ENCODE assay signal across 16 cellular contexts in genomic region chr15:98683821-98684220, GRCh38. TPM values are rescaled to one million over a fixed set of nuclear protein-coding genes. Genes with fewer than 3 reads are reported as not detected.
A peak's percentile ranks its signal among the peaks of the same experiment; 100 is the strongest.
DNase-seq lines count a peak whose midpoint lies in the region; ATAC-seq and TF ChIP-seq lines count a peak whose summit lies in the region.
"Had no signal": no experiment of that assay in that cellular context is flagged by ENCODE, and none has a peak within 500 bp of the region (broad histone marks: within the 10 kb centered on the region; RNA-seq: fewer than 3 reads in every experiment).

No MANE protein-coding gene starts in this region.

- DNase-seq in breast epithelium (ENCODE audit: low spot score in 2 of 2) (no peak), left kidney (ENCODE audit: low read depth, low spot score) (peak; percentile 31), thoracic aorta (ENCODE audit: low spot score) (no peak), hepatic stellate cell (ENCODE audit: low spot score) (no peak), Ammon's horn (ENCODE audit: low spot score) (no peak), inferior parietal cortex (ENCODE audit: extremely low spot score) (no peak), HT-29 (ENCODE audit: low spot score) (no peak)
- DNase-seq: activated CD4-positive, alpha-beta T cell treated with anti-CD3 and anti-CD28 coated beads for 48 hours; activated T-cell treated with anti-CD3 and anti-CD28 coated beads, Interleukin-2, amount 50 U/mL, for 48 hours; amniotic stem cell; GDM1; pancreas; stimulated activated CD4-positive, alpha-beta T cell treated with anti-CD3 and anti-CD28 coated beads, Interleukin-2, amount 100 ng/mL, for 24 hours had no signal

- H3K27me3 ChIP-seq in Loucy (ENCODE audit: insufficient read depth, low read length, poor library complexity, severe bottlenecking) = no peaks in the 10 kb centered on the region
- H3K27me3 ChIP-seq in breast epithelium = no peaks in the 10 kb centered on the region
- no peaks in the 10 kb centered on the region for H3K27me3 ChIP-seq in thoracic aorta (replicated peaks; ENCODE audit: insufficient read depth)
- H3K27me3 ChIP-seq: pancreas had no signal

- H3K36me3 ChIP-seq in Loucy (ENCODE audit: insufficient read depth, low read length) = no peaks in the 10 kb centered on the region
- no peaks in the 10 kb centered on the region for H3K36me3 ChIP-seq in breast epithelium
- no peaks in the 10 kb centered on the region for H3K36me3 ChIP-seq in thoracic aorta
- H3K36me3 ChIP-seq: pancreas had no signal

- H3K4me3 ChIP-seq in Loucy (ENCODE audit: low read length, poor library complexity, severe bottlenecking) (no peak overlapping the region), breast epithelium (no peak overlapping the region), thoracic aorta (peak overlapping the region; percentile 24)
- H3K4me3 ChIP-seq: K562, lung, pancreas had no signal

- peak overlapping the region; percentile 17 for H3K9ac ChIP-seq in Loucy (ENCODE audit: low read depth, low read length, poor library complexity, severe bottlenecking)

- H3K4me2 ChIP-seq in Loucy (ENCODE audit: low read depth, low read length, poor library complexity, severe bottlenecking) = peak overlapping the region; percentile 26

- H3K79me2 ChIP-seq in Loucy (ENCODE audit: insufficient read depth, low read length) = peaks cover 94% of the 10 kb centered on the region

- H3K4me1 ChIP-seq in Loucy (ENCODE audit: insufficient read depth, low read length, poor library complexity, severe bottlenecking) (peaks cover 27% of the 10 kb centered on the region), breast epithelium (peaks cover 7 to 15% of the 10 kb centered on the region in 2 donors), thoracic aorta (ENCODE audit: control insufficient read depth in 1 of 2, low read depth in 2 of 2) (peaks cover 25 to 81% of the 10 kb centered on the region in 2 donors)

- H3K9me2 ChIP-seq in Loucy (replicated peaks; ENCODE audit: low read depth, low read length) = no peaks in the 10 kb centered on the region

- ATAC-seq in thoracic aorta (ENCODE audit: insufficient number of reproducible peaks, low FRiP score, low read depth) = no peak
- ATAC-seq: K562 had no signal

- H4K20me1 ChIP-seq in Loucy (ENCODE audit: insufficient read depth, low read length, poor library complexity, severe bottlenecking) = peaks cover 12% of the 10 kb centered on the region

- H2AFZ ChIP-seq in Loucy (ENCODE audit: low read length) = no peak overlapping the region

- no peaks in the 10 kb centered on the region for H3F3A ChIP-seq in Loucy (ENCODE audit: low read depth)

- TF ChIP-seq POLR2A in breast epithelium (IDR thresholded peaks at IDR 0.05) = no peak

- H3K9me3 ChIP-seq in Loucy (ENCODE audit: insufficient read depth, low read depth, low read length) = no peaks in the 10 kb centered on the region
- H3K9me3 ChIP-seq in breast epithelium = no peaks in the 10 kb centered on the region
- no peaks in the 10 kb centered on the region for H3K9me3 ChIP-seq in thoracic aorta
- H3K9me3 ChIP-seq: pancreas had no signal

- H3K27ac ChIP-seq in breast epithelium (peak overlapping the region; percentile 41 to 59), thoracic aorta (peak overlapping the region in 1 of 2 donors; percentile 30)

- TF ChIP-seq CTCF in Loucy (conservative IDR thresholded peaks at IDR 0.05; ENCODE audit: low read length) = no peak
- TF ChIP-seq CTCF in breast epithelium (IDR thresholded peaks at IDR 0.05) = no peak
- TF ChIP-seq CTCF in thoracic aorta (IDR thresholded peaks at IDR 0.05) = no peak

- intact Hi-C loops in breast epithelium (cut with DNase I; ENCODE audit: low total_unique reads) = no loop called here

RNA-seq across cellular contexts. Expression of gene IGF1R, which starts 35.5 kb away (rescaled TPM):
- total RNA-seq in breast epithelium = 100 to 1,000 TPM in 2 of 3 donors, 10 to 100 TPM in 1; 61.8 to 146 (median 103) TPM
- 100 to 1,000 TPM; 127 to 159 TPM for total RNA-seq in thoracic aorta
- 31.6 and 33.2 TPM in 2 replicates for total RNA-seq in HT-29 (2014; rRNA removed; shearing (Covaris generic))
